ENCODE assay signal across 11 cellular contexts in the genomic region with DNA sequence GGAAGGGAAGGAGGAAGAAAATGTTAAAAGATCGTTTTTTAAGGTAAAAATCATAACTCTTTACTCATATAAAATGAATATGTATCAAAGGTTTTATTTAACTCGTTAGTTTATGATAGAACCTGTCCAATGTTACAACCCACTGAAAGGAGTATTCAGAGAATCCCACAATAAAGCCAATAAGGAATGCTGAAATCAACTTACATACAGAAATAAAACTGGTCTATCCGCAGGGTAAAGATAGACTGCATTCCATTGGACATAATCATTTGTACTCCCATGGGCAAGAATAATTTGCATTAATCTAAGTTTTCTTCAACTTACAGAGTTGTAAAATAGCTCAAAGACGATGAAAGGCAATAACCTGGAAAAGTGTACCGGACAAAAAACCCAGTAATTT. TPM values are rescaled to one million over a fixed set of nuclear protein-coding genes. Genes with fewer than 3 reads are reported as not detected.
DNase-seq lines count a peak whose midpoint lies in the region; ATAC-seq and TF ChIP-seq lines count a peak whose summit lies in the region.
"Had no signal": no experiment of that assay in that cellular context is flagged by ENCODE, and none has a peak within 500 bp of the region (broad histone marks: within the 10 kb centered on the region; RNA-seq: fewer than 3 reads in every experiment).

No MANE protein-coding gene starts in this region.

- WGBS in upper lobe of left lung, 2 donors = 65 to 67% methylated on average over 5 of the region's 5 CpGs

- no peak for TF ChIP-seq CTCF in left ventricle myocardium inferior (IDR thresholded peaks at IDR 0.05; ENCODE audit: borderline replicate concordance)
- TF ChIP-seq CTCF in upper lobe of left lung (IDR thresholded peaks at IDR 0.05) = no peak

- DNase-seq in left ventricle myocardium inferior (no peak), Right ventricle myocardium inferior (ENCODE audit: missing footprints) (no peak), fibroblast of the conjunctiva (ENCODE audit: low read depth) (peak; percentile 18), upper lobe of left lung (no peak), cerebellum (ENCODE audit: low spot score) (no peak), cerebellar nuclear complex (lab: John Stamatoyannopoulos, UW) (no peak), KG1 (lab: John Stamatoyannopoulos, UW) (no peak)
- no peak for DNase-seq in activated CD4-positive, alpha-beta memory T cell treated with anti-CD3 and anti-CD28 coated beads for 36 hours
- DNase-seq: NCI-H1436 treated with DMSO at 0.1 percent for 48 hours had no signal

- H3K27me3 ChIP-seq in left ventricle myocardium inferior (ENCODE audit: low read depth) = peaks cover 8% of the 10 kb centered on the region
- no peaks in the 10 kb centered on the region for H3K27me3 ChIP-seq in upper lobe of left lung

- H3K4me3 ChIP-seq in left ventricle myocardium inferior = peak overlapping the region; percentile 10
- peak overlapping the region in 1 of 4 donors; percentile 26 for H3K4me3 ChIP-seq in upper lobe of left lung
- H3K4me3 ChIP-seq: mucosa of descending colon had no signal

- intact Hi-C loops in left ventricle myocardium inferior (cut with micrococcal nuclease) = loop anchor here (5.0 kb wide), 1 partner anchor 73 kb away; no protein-coding TSS in a partner anchor
- intact Hi-C loops in Right ventricle myocardium inferior (cut with DNase I) = loop anchor here (5.0 kb wide), 2 partner anchors 198 to 458 kb away; no protein-coding TSS in a partner anchor
- intact Hi-C loops in activated CD4-positive, alpha-beta memory T cell treated with anti-CD3 and anti-CD28 coated beads for 36 hours (cut with micrococcal nuclease) = loop anchor here (5.0 kb wide), 1 partner anchor 463 kb away; no protein-coding TSS in a partner anchor

- peaks cover 31% of the 10 kb centered on the region for H3K9me3 ChIP-seq in left ventricle myocardium inferior (replicated peaks)
- H3K9me3 ChIP-seq in upper lobe of left lung = no peaks in the 10 kb centered on the region

- POLR2A ChIA-PET in activated CD4-positive, alpha-beta memory T cell treated with anti-CD3 and anti-CD28 coated beads for 36 hours (lab: Charles Lee) = interaction anchor here (0.6 kb wide), 1 partner anchor 52 kb away, joined by 3 read pairs; no protein-coding TSS in a partner anchor

- CTCF ChIA-PET in activated CD4-positive, alpha-beta memory T cell treated with anti-CD3 and anti-CD28 coated beads for 36 hours (lab: Charles Lee) = interaction anchor here (0.8 to 5.4 kb wide), 6 partner anchors 16 to 464 kb away, joined by 3 to 73 read pairs (median 6); no protein-coding TSS in a partner anchor

- H3K27ac ChIP-seq in left ventricle myocardium inferior (replicated peaks) = peak overlapping the region; percentile 89
- H3K27ac ChIP-seq in upper lobe of left lung = peak overlapping the region in 3 of 4 donors; percentile 65 to 77 (median 67)

- no peak for ATAC-seq in Right ventricle myocardium inferior
- ATAC-seq in upper lobe of left lung (ENCODE audit: low FRiP score in 2 of 2) = no peak

- no peaks in the 10 kb centered on the region for H3K27me3 Mint-ChIP-seq in activated CD4-positive, alpha-beta memory T cell treated with anti-CD3 and anti-CD28 coated beads for 36 hours

- H3K9me3 Mint-ChIP-seq in activated CD4-positive, alpha-beta memory T cell treated with anti-CD3 and anti-CD28 coated beads for 36 hours = peaks cover 10% of the 10 kb centered on the region

- H3K36me3 Mint-ChIP-seq in activated CD4-positive, alpha-beta memory T cell treated with anti-CD3 and anti-CD28 coated beads for 36 hours = peaks cover 3% of the 10 kb centered on the region

- H3K4me3 Mint-ChIP-seq in activated CD4-positive, alpha-beta memory T cell treated with anti-CD3 and anti-CD28 coated beads for 36 hours = peak overlapping the region; percentile 81

- H3K36me3 ChIP-seq in left ventricle myocardium inferior = peaks cover 13% of the 10 kb centered on the region
- H3K36me3 ChIP-seq in upper lobe of left lung = peaks cover 0 to 11% (median 0%) of the 10 kb centered on the region in 4 donors
- H3K36me3 ChIP-seq: thoracic aorta had no signal

- H3K27ac Mint-ChIP-seq in activated CD4-positive, alpha-beta memory T cell treated with anti-CD3 and anti-CD28 coated beads for 36 hours = peak overlapping the region; percentile 81

- TF ChIP-seq POLR2A in upper lobe of left lung (IDR thresholded peaks at IDR 0.05) = no peak

- peaks cover 30% of the 10 kb centered on the region for H3K4me1 ChIP-seq in left ventricle myocardium inferior
- peaks cover 18 to 28% (median 26%) of the 10 kb centered on the region in 4 donors for H3K4me1 ChIP-seq in upper lobe of left lung

- no peak for TF ChIP-seq EP300 in upper lobe of left lung (IDR thresholded peaks at IDR 0.05)

- peaks cover 24% of the 10 kb centered on the region for H3K4me1 Mint-ChIP-seq in activated CD4-positive, alpha-beta memory T cell treated with anti-CD3 and anti-CD28 coated beads for 36 hours (ENCODE audit: low read depth)

RNA-seq across cellular contexts. Expression of a gene that starts 17.9 kb away (rescaled TPM):
- total RNA-seq in left ventricle myocardium inferior (0.33 TPM), Right ventricle myocardium inferior (2.4 TPM), upper lobe of left lung (1 to 10 TPM in 1 of 6 donors, under 1 TPM in 3, not detected in 2; 0.22 to 1.0 (median 0.35) TPM), cerebellum (5.3 TPM)
- total RNA-seq in activated CD4-positive, alpha-beta memory T cell treated with anti-CD3 and anti-CD28 coated beads for 36 hours = not detected

RNA-seq across cellular contexts. Expression of a gene that starts 42.7 kb away (rescaled TPM):
- total RNA-seq in left ventricle myocardium inferior (47.1 TPM), Right ventricle myocardium inferior (58.4 TPM), upper lobe of left lung (100 to 1,000 TPM in 3 of 6 donors, 10 to 100 TPM in 3; 54.5 to 146 (median 89.8) TPM), cerebellum (13.4 TPM)
- total RNA-seq in activated CD4-positive, alpha-beta memory T cell treated with anti-CD3 and anti-CD28 coated beads for 36 hours = not detected

Comparison
In these comparisons a context has a peak if more than half of its experiments do, and no peak if none do; other contexts are left out.
1. RNA of a gene that starts 42.7 kb away (total RNA-seq): 54.5 to 146 TPM in upper lobe of left lung, 58.4 TPM in Right ventricle myocardium inferior (single experiment), 47.1 TPM in left ventricle myocardium inferior (single experiment) and 13.4 TPM in cerebellum (single experiment); not detected in activated CD4-positive, alpha-beta memory T cell treated with anti-CD3 and anti-CD28 coated beads for 36 hours; every median in the first group is over 10 times any median in the second.